22 cellular contexts compared by ENCODE assay signal in the genomic region with DNA sequence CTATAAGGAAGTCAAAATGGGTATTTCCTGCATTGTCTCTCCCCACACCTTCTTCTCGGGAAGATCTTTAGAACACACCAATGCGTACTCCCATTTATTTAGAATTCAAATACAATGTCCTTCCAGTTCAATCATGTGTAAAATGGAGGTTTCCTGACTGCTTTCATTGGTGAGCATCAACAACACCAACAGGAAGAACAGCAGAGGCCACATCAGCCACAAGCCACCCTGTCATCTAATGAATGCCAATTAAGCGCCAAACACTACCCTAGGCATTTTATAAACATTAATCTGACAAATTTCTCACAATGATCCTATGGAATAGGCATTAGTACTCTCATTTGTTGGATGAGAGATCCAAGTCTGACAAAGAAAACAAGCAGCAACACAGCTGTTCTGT.
DNase-seq lines count a peak whose midpoint lies in the region; ATAC-seq and TF ChIP-seq lines count a peak whose summit lies in the region.
"Had no signal": no experiment of that assay in that cellular context is flagged by ENCODE, and none has a peak within 500 bp of the region (broad histone marks: within the 10 kb centered on the region; RNA-seq: fewer than 3 reads in every experiment).

No MANE protein-coding gene starts in this region.

- H3K36me3 ChIP-seq in BLaER1 = no peaks in the 10 kb centered on the region
- no peaks in the 10 kb centered on the region for H3K36me3 ChIP-seq in mucosa of descending colon (ENCODE audit: low read depth)
- no peaks in the 10 kb centered on the region for H3K36me3 ChIP-seq in naive thymus-derived CD4-positive, alpha-beta T cell (ENCODE audit: control insufficient read depth in 2 of 3, insufficient read depth in 3 of 3, low read length in 3 of 3)
- no peaks in the 10 kb centered on the region for H3K36me3 ChIP-seq in right lobe of liver

- no peaks in the 10 kb centered on the region for H3K36me3 Mint-ChIP-seq in activated CD4-positive, alpha-beta T cell treated with anti-CD3 and anti-CD28 coated beads, Interleukin-2, amount 10 ng/mL, durations not matched to agents 7 days and 5 days (ENCODE audit: low read depth)
- H3K36me3 Mint-ChIP-seq in activated T-helper 17 cell treated with anti-CD3 and anti-CD28 coated beads, Interleukin-2, amount 50 U/mL, for 72 hours (ENCODE audit: low read depth) = no peaks in the 10 kb centered on the region
- peaks cover 0 to 4% (median 0%) of the 10 kb centered on the region in 5 donors for H3K36me3 Mint-ChIP-seq in naive thymus-derived CD4-positive, alpha-beta T cell

- DNase-seq in activated CD4-positive, alpha-beta T cell treated with anti-CD3 and anti-CD28 coated beads, Interleukin-2, amount 10 ng/mL, durations not matched to agents 7 days and 5 days = no peak
- DNase-seq in activated CD4-positive, alpha-beta T cell treated with anti-CD3 and anti-CD28 coated beads for 4 hours = no peak
- no peak for DNase-seq in mucosa of descending colon
- no peak for DNase-seq in naive thymus-derived CD4-positive, alpha-beta T cell
- DNase-seq in HuH-7.5 (ENCODE audit: low spot score) = no peak
- no peak for DNase-seq in right lobe of liver
- DNase-seq: DMS53; HCEC 1CT; IMR-90; KG1; MM.1S; NCI-H2029; NCI-H446 treated with DMSO at 0.1 percent for 48 hours; NCI-H526; NCI-H82; NK-92 treated with Interleukin-12 subunit alpha and Interleukin-12 subunit beta, amount 100 ng/mL, for 24 hours; PC-3 had no signal

- H3K27me3 ChIP-seq in BLaER1 (no peaks in the 10 kb centered on the region), right lobe of liver (no peaks in the 10 kb centered on the region)
- H3K27me3 ChIP-seq in naive thymus-derived CD4-positive, alpha-beta T cell (ENCODE audit: control insufficient read depth in 2 of 2, insufficient read depth in 2 of 2, low read length in 2 of 2) = no peaks in the 10 kb centered on the region

- no peak for TF ChIP-seq POLR2A in right lobe of liver (IDR thresholded peaks at IDR 0.05)

- CTCF ChIA-PET in activated CD4-positive, alpha-beta T cell treated with anti-CD3 and anti-CD28 coated beads, Interleukin-2, amount 10 ng/mL, durations not matched to agents 7 days and 5 days (lab: Charles Lee) = no interaction called here
- CTCF ChIA-PET in naive thymus-derived CD4-positive, alpha-beta T cell (lab: Charles Lee) = no interaction called here

- no peak for ATAC-seq in activated T-helper 17 cell treated with anti-CD3 and anti-CD28 coated beads, Interleukin-2, amount 50 U/mL, for 72 hours (replicated peaks)
- ATAC-seq in mucosa of descending colon = peak; percentile 33
- ATAC-seq in naive thymus-derived CD4-positive, alpha-beta T cell = no peak
- no peak for ATAC-seq in right lobe of liver
- ATAC-seq: GM23338, PC-3 had no signal

- H3K27ac Mint-ChIP-seq in activated CD4-positive, alpha-beta T cell treated with anti-CD3 and anti-CD28 coated beads, Interleukin-2, amount 10 ng/mL, durations not matched to agents 7 days and 5 days = peak overlapping the region; percentile 33
- peak overlapping the region; percentile 74 for H3K27ac Mint-ChIP-seq in activated T-helper 17 cell treated with anti-CD3 and anti-CD28 coated beads, Interleukin-2, amount 50 U/mL, for 72 hours
- H3K27ac Mint-ChIP-seq in naive thymus-derived CD4-positive, alpha-beta T cell = no peak overlapping the region
- H3K27ac Mint-ChIP-seq: B cell, GM23338 had no signal

- intact Hi-C loops in mucosa of descending colon (cut with DNase I, micrococcal nuclease) = no loop called here
- intact Hi-C loops in naive thymus-derived CD4-positive, alpha-beta T cell (cut with micrococcal nuclease) = no loop called here
- intact Hi-C loops in right lobe of liver (cut with DNase I) = no loop called here

- H3K4me3 ChIP-seq in BLaER1 = no peak overlapping the region
- H3K4me3 ChIP-seq in mucosa of descending colon = no peak overlapping the region
- H3K4me3 ChIP-seq in naive thymus-derived CD4-positive, alpha-beta T cell (ENCODE audit: low read length) = no peak overlapping the region
- no peak overlapping the region for H3K4me3 ChIP-seq in right lobe of liver
- H3K4me3 ChIP-seq: GM23338 had no signal

- WGBS in right lobe of liver (ENCODE audit: insufficient coverage, low coverage, low lambda C conversion rate, missing lambda C conversion rate) = 68% methylated on average over 2 of the region's 3 CpGs

- POLR2A ChIA-PET in activated CD4-positive, alpha-beta T cell treated with anti-CD3 and anti-CD28 coated beads, Interleukin-2, amount 10 ng/mL, durations not matched to agents 7 days and 5 days (lab: Charles Lee) = no interaction called here
- POLR2A ChIA-PET in naive thymus-derived CD4-positive, alpha-beta T cell (lab: Charles Lee) = interaction anchor here (0.7 kb wide), 1 partner anchor 18 kb away, joined by 3 read pairs; no protein-coding TSS in a partner anchor

- no peaks in the 10 kb centered on the region for H4K20me1 ChIP-seq in BLaER1

- peak overlapping the region; percentile 73 for H3K4me2 ChIP-seq in BLaER1
- H3K4me2 ChIP-seq: GM23338 had no signal

- peaks cover 7% of the 10 kb centered on the region for H3K27me3 Mint-ChIP-seq in activated CD4-positive, alpha-beta T cell treated with anti-CD3 and anti-CD28 coated beads, Interleukin-2, amount 10 ng/mL, durations not matched to agents 7 days and 5 days
- no peaks in the 10 kb centered on the region for H3K27me3 Mint-ChIP-seq in activated T-helper 17 cell treated with anti-CD3 and anti-CD28 coated beads, Interleukin-2, amount 50 U/mL, for 72 hours
- peaks cover 4 to 26% (median 9%) of the 10 kb centered on the region in 5 donors for H3K27me3 Mint-ChIP-seq in naive thymus-derived CD4-positive, alpha-beta T cell

- H3K4me3 Mint-ChIP-seq in activated CD4-positive, alpha-beta T cell treated with anti-CD3 and anti-CD28 coated beads, Interleukin-2, amount 10 ng/mL, durations not matched to agents 7 days and 5 days = no peak overlapping the region
- H3K4me3 Mint-ChIP-seq in activated T-helper 17 cell treated with anti-CD3 and anti-CD28 coated beads, Interleukin-2, amount 50 U/mL, for 72 hours = no peak overlapping the region
- no peak overlapping the region for H3K4me3 Mint-ChIP-seq in naive thymus-derived CD4-positive, alpha-beta T cell
- H3K4me3 Mint-ChIP-seq: B cell, GM23338 had no signal

- peaks cover 39% of the 10 kb centered on the region for H3K4me1 ChIP-seq in BLaER1
- H3K4me1 ChIP-seq in mucosa of descending colon (ENCODE audit: low read depth) = no peaks in the 10 kb centered on the region
- peaks cover 0 to 14% of the 10 kb centered on the region in 2 donors for H3K4me1 ChIP-seq in naive thymus-derived CD4-positive, alpha-beta T cell (ENCODE audit: control insufficient read depth in 2 of 2, insufficient read depth in 2 of 2, low read length in 2 of 2)
- H3K4me1 ChIP-seq in right lobe of liver = no peaks in the 10 kb centered on the region

- peaks cover 3% of the 10 kb centered on the region; the same call in 1 of the 2 replicates for H3K9me3 ChIP-seq in BLaER1
- no peaks in the 10 kb centered on the region for H3K9me3 ChIP-seq in mucosa of descending colon
- no peaks in the 10 kb centered on the region for H3K9me3 ChIP-seq in naive thymus-derived CD4-positive, alpha-beta T cell (ENCODE audit: control insufficient read depth in 2 of 3, low read length in 3 of 3)
- no peaks in the 10 kb centered on the region for H3K9me3 ChIP-seq in right lobe of liver

- H3K9me3 Mint-ChIP-seq in activated CD4-positive, alpha-beta T cell treated with anti-CD3 and anti-CD28 coated beads, Interleukin-2, amount 10 ng/mL, durations not matched to agents 7 days and 5 days = no peaks in the 10 kb centered on the region
- no peaks in the 10 kb centered on the region for H3K9me3 Mint-ChIP-seq in activated T-helper 17 cell treated with anti-CD3 and anti-CD28 coated beads, Interleukin-2, amount 50 U/mL, for 72 hours
- peaks cover 0 to 4% (median 0%) of the 10 kb centered on the region in 11 donors for H3K9me3 Mint-ChIP-seq in naive thymus-derived CD4-positive, alpha-beta T cell

- TF ChIP-seq CTCF in mucosa of descending colon (IDR thresholded peaks at IDR 0.05) = no peak
- no peak for TF ChIP-seq CTCF in right lobe of liver (IDR thresholded peaks at IDR 0.05)

- H3K9ac ChIP-seq in BLaER1 = no peak overlapping the region

- no peak overlapping the region for H3K27ac ChIP-seq in BLaER1
- no peak overlapping the region for H3K27ac ChIP-seq in naive thymus-derived CD4-positive, alpha-beta T cell (ENCODE audit: low read depth, low read length)
- no peak overlapping the region for H3K27ac ChIP-seq in right lobe of liver
- H3K27ac ChIP-seq: 22Rv1 had no signal

- peaks cover 13% of the 10 kb centered on the region for H3K4me1 Mint-ChIP-seq in activated CD4-positive, alpha-beta T cell treated with anti-CD3 and anti-CD28 coated beads, Interleukin-2, amount 10 ng/mL, durations not matched to agents 7 days and 5 days
- peaks cover 4% of the 10 kb centered on the region for H3K4me1 Mint-ChIP-seq in activated T-helper 17 cell treated with anti-CD3 and anti-CD28 coated beads, Interleukin-2, amount 50 U/mL, for 72 hours
- H3K4me1 Mint-ChIP-seq in naive thymus-derived CD4-positive, alpha-beta T cell = peaks cover 0 to 11% (median 4%) of the 10 kb centered on the region in 7 donors
- H3K4me1 Mint-ChIP-seq: B cell, GM23338 had no signal

Comparison
In these comparisons a context has a peak if more than half of its experiments do, and no peak if none do; other contexts are left out.
1. H3K27ac Mint-ChIP-seq: peak in activated CD4-positive, alpha-beta T cell treated with anti-CD3 and anti-CD28 coated beads, Interleukin-2, amount 10 ng/mL, durations not matched to agents 7 days and 5 days (single experiment) and activated T-helper 17 cell treated with anti-CD3 and anti-CD28 coated beads, Interleukin-2, amount 50 U/mL, for 72 hours (single experiment); none in naive thymus-derived CD4-positive, alpha-beta T cell (0 of 9).